15 cellular contexts compared by ENCODE assay signal in the genomic region with DNA sequence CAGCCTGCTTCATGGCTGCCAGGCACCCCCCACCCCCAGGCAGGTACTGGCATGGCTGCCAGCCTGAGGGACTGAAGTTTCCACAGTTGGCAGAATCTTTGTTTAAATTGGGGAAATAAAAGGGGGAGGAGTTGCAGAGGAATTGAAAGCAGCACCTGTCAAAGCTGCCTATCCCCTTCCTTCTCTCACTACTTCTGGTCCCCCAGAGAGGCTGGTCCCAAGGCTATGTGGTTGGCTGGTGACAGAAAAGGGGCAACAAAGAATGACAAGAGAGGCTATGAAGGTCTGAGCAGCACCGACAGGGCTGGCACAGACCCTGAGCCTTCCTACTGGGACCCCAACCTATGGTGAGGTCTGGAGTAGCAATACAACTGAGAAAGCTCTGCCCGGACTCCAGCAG. TPM values are rescaled to one million over a fixed set of nuclear protein-coding genes. Genes with fewer than 3 reads are reported as not detected.
DNase-seq lines count a peak whose midpoint lies in the region; ATAC-seq and TF ChIP-seq lines count a peak whose summit lies in the region.
"Not testable (repeated sequence)": the region's sequence is repeated elsewhere in the genome, so short reads cannot be mapped to it uniquely, and the experiment has no call there.
"Had no signal": no experiment of that assay in that cellular context is flagged by ENCODE, and none has a peak within 500 bp of the region (broad histone marks: within the 10 kb centered on the region; RNA-seq: fewer than 3 reads in every experiment).

No MANE protein-coding gene starts in this region.

- H3K9ac ChIP-seq in subcutaneous abdominal adipose tissue (ENCODE audit: low read length in 5 of 5), result peak overlapping the region in 1 of 5 donors; percentile 36

- intact Hi-C loops in activated B cell treated with CpG ODN at 0.5 μM for 24 hours (cut with micrococcal nuclease), result not testable (repeated sequence)
- intact Hi-C loops in dendritic cell treated with granulocyte-macrophage colony-stimulating factor and Interleukin-4, amounts not matched to agents 40 ng/mL and 50 ng/mL, for 4 days (cut with micrococcal nuclease), result loop anchor here (10.0 kb wide), 1 partner anchor 258 kb away; no protein-coding TSS in a partner anchor
- intact Hi-C loops in heart right ventricle (cut with DNase I) (loop anchor here in 2 of 10 donors (10.0 kb wide), 1 partner anchor 258 kb away; no protein-coding TSS in a partner anchor), gastrocnemius medialis (cut with DNase I; ENCODE audit: low total_unique reads) (loop anchor here (10.0 kb wide), 1 partner anchor 118 kb away; no protein-coding TSS in a partner anchor), vagina (cut with DNase I) (loop anchor here (5.0 kb wide), 1 partner anchor 81 kb away; no protein-coding TSS in a partner anchor)

- in situ Hi-C loops in gastrocnemius medialis (cut with MboI; ENCODE audit: low sequenced_read_pairs in 4 of 4), result loop anchor here in 2 of 4 donors (10.0 to 25.0 kb wide), 2 partner anchors 106 to 198 kb away; a partner anchor contains a TSS

- peaks cover 45% of the 10 kb centered on the region for H3K36me3 Mint-ChIP-seq in GM23338 (ENCODE audit: low read depth)
- peaks cover 49% of the 10 kb centered on the region for H3K36me3 Mint-ChIP-seq in activated B cell treated with CpG ODN at 0.5 μM for 24 hours (ENCODE audit: low read depth)
- peaks cover 80% of the 10 kb centered on the region for H3K36me3 Mint-ChIP-seq in dendritic cell treated with granulocyte-macrophage colony-stimulating factor and Interleukin-4, amounts not matched to agents 40 ng/mL and 50 ng/mL, for 4 days (ENCODE audit: low read depth)
- H3K36me3 Mint-ChIP-seq in naive B cell, result peaks cover 7 to 12% of the 10 kb centered on the region in 2 donors

- H3K4me1 ChIP-seq in GM23338 (ENCODE audit: insufficient read depth) (peaks cover 35% of the 10 kb centered on the region), heart right ventricle (peaks cover 41 to 61% (median 54%) of the 10 kb centered on the region in 9 donors), gastrocnemius medialis (peaks cover 50 to 53% of the 10 kb centered on the region in 2 donors), subcutaneous abdominal adipose tissue (ENCODE audit: control insufficient read depth in 5 of 5, insufficient read depth in 5 of 5, low read length in 5 of 5) (peaks cover 22 to 53% (median 52%) of the 10 kb centered on the region in 5 donors), vagina (peaks cover 55% of the 10 kb centered on the region)

- H3K27me3 ChIP-seq in GM23338 (ENCODE audit: insufficient read depth); heart right ventricle; gastrocnemius medialis; subcutaneous abdominal adipose tissue (ENCODE audit: control insufficient read depth in 5 of 5, insufficient read depth in 4 of 5, low read length in 5 of 5); vagina: not testable (repeated sequence)

- H3K27ac ChIP-seq in GM23338 (ENCODE audit: low read depth) (peak overlapping the region; percentile 79; the same call in 1 of the 2 replicates), heart right ventricle (peak overlapping the region; percentile 48 to 91 (median 82)), gastrocnemius medialis (peak overlapping the region; percentile 68 to 78 (median 72)), subcutaneous abdominal adipose tissue (ENCODE audit: low read depth, low read length) (peak overlapping the region; percentile 69), vagina (peak overlapping the region; percentile 68)

- 82 to 100% methylated on average over 2 of the region's 2 CpGs for WGBS in heart right ventricle, 2 donors

- not testable (repeated sequence) for H3K9me3 Mint-ChIP-seq in GM23338; activated B cell treated with CpG ODN at 0.5 μM for 24 hours; dendritic cell treated with granulocyte-macrophage colony-stimulating factor and Interleukin-4, amounts not matched to agents 40 ng/mL and 50 ng/mL, for 4 days; naive B cell

- CTCF ChIA-PET in activated B cell treated with CpG ODN at 0.5 μM for 24 hours (lab: Charles Lee), result not testable (repeated sequence)

- H3K36me3 ChIP-seq in GM23338 (ENCODE audit: insufficient read depth), result not testable (repeated sequence)
- H3K36me3 ChIP-seq in heart right ventricle (peaks cover 0 to 66% (median 36%) of the 10 kb centered on the region in 9 donors), gastrocnemius medialis (peaks cover 0 to 55% of the 10 kb centered on the region in 2 donors), subcutaneous abdominal adipose tissue (ENCODE audit: control insufficient read depth in 5 of 5, insufficient read depth in 5 of 5, low read length in 5 of 5) (peaks cover 10 to 54% (median 48%) of the 10 kb centered on the region in 5 donors), vagina (peaks cover 0 to 54% of the 10 kb centered on the region in 2 donors)

- peaks cover 20% of the 10 kb centered on the region for H3F3A ChIP-seq in GM23338 (replicated peaks; ENCODE audit: low read depth)

- H3K79me2 ChIP-seq in GM23338 (replicated peaks; ENCODE audit: insufficient read depth), result not testable (repeated sequence)

- not testable (repeated sequence) for H3K9me2 ChIP-seq in GM23338 (ENCODE audit: insufficient read depth)

- H3K9me3 ChIP-seq in heart right ventricle; gastrocnemius medialis; subcutaneous abdominal adipose tissue (ENCODE audit: control insufficient read depth in 5 of 5, low read length in 5 of 5); vagina: not testable (repeated sequence)

- TF ChIP-seq POLR2A in gastrocnemius medialis (IDR thresholded peaks at IDR 0.05); vagina (IDR thresholded peaks at IDR 0.05): not testable (repeated sequence)

- DNase-seq in GM23338 (ENCODE audit: low spot score); activated B cell treated with CpG ODN at 0.5 μM for 24 hours; heart right ventricle; gastrocnemius medialis; vagina (ENCODE audit: extremely low spot score in 2 of 2): not testable (repeated sequence)
- peak; percentile 43 for DNase-seq in naive B cell

- not testable (repeated sequence) for H3K27ac Mint-ChIP-seq in GM23338
- H3K27ac Mint-ChIP-seq in activated B cell treated with CpG ODN at 0.5 μM for 24 hours, result peak overlapping the region; percentile 87
- H3K27ac Mint-ChIP-seq in dendritic cell treated with granulocyte-macrophage colony-stimulating factor and Interleukin-4, amounts not matched to agents 40 ng/mL and 50 ng/mL, for 4 days, result peak overlapping the region; percentile 30
- peak overlapping the region; percentile 72 to 94 (median 85) for H3K27ac Mint-ChIP-seq in naive B cell

- not testable (repeated sequence) for H3K4me3 ChIP-seq in GM23338; heart right ventricle; gastrocnemius medialis; subcutaneous abdominal adipose tissue (ENCODE audit: low read depth in 1 of 5, low read length in 5 of 5); vagina

- H3K4me2 ChIP-seq in GM23338, result not testable (repeated sequence)

- not testable (repeated sequence) for H3K27me3 Mint-ChIP-seq in GM23338 (ENCODE audit: insufficient read depth, low read depth, poor library complexity); activated B cell treated with CpG ODN at 0.5 μM for 24 hours; dendritic cell treated with granulocyte-macrophage colony-stimulating factor and Interleukin-4, amounts not matched to agents 40 ng/mL and 50 ng/mL, for 4 days; naive B cell

- not testable (repeated sequence) for H2AFZ ChIP-seq in GM23338

- TF ChIP-seq CTCF in GM23338 (conservative IDR thresholded peaks at IDR 0.05; ENCODE audit: low read depth in 2 of 2); activated B cell treated with CpG ODN at 0.5 μM for 24 hours (IDR thresholded peaks at IDR 0.05); heart right ventricle (IDR thresholded peaks at IDR 0.05); gastrocnemius medialis (IDR thresholded peaks at IDR 0.05 in 4 of 5, conservative IDR thresholded peaks at IDR 0.05 in 1 of 5); vagina (IDR thresholded peaks at IDR 0.05): not testable (repeated sequence)

- POLR2A ChIA-PET in activated B cell treated with CpG ODN at 0.5 μM for 24 hours (lab: Charles Lee), result interaction anchor here (1.4 to 2.5 kb wide), 2 partner anchors 10 to 252 kb away, joined by 5 to 7 read pairs; no protein-coding TSS in a partner anchor

- ATAC-seq in GM23338, heart right ventricle, gastrocnemius medialis: not testable (repeated sequence)
- peak; percentile 51 for ATAC-seq in activated B cell treated with CpG ODN at 0.5 μM for 24 hours (ENCODE audit: low read depth)
- ATAC-seq in naive B cell (ENCODE audit: low read depth in 2 of 2), result peak; percentile 41 to 45

- H4K20me1 ChIP-seq in GM23338 (replicated peaks; ENCODE audit: insufficient read depth), result not testable (repeated sequence)

- not testable (repeated sequence) for H3K4me3 Mint-ChIP-seq in GM23338; dendritic cell treated with granulocyte-macrophage colony-stimulating factor and Interleukin-4, amounts not matched to agents 40 ng/mL and 50 ng/mL, for 4 days
- H3K4me3 Mint-ChIP-seq in activated B cell treated with CpG ODN at 0.5 μM for 24 hours (peak overlapping the region; percentile 28), naive B cell (peak overlapping the region in 6 of 8 donors; percentile 6 to 80 (median 46))

- H3K4me1 Mint-ChIP-seq in GM23338 (peaks cover 51% of the 10 kb centered on the region), activated B cell treated with CpG ODN at 0.5 μM for 24 hours (peaks cover 63% of the 10 kb centered on the region), naive B cell (peaks cover 35 to 67% (median 63%) of the 10 kb centered on the region in 3 donors)
- H3K4me1 Mint-ChIP-seq in dendritic cell treated with granulocyte-macrophage colony-stimulating factor and Interleukin-4, amounts not matched to agents 40 ng/mL and 50 ng/mL, for 4 days (ENCODE audit: low read depth), result peaks cover 61% of the 10 kb centered on the region

RNA-seq across cellular contexts. Expression of a gene that starts 14.4 kb away (rescaled TPM):
- total RNA-seq in GM23338 (2014; rRNA removed; shearing (Covaris generic)), result 6.6 and 9.1 TPM in 2 replicates
- 5.8 and 5.9 TPM in 2 replicates for polyA plus RNA-seq in GM23338 (2016; fragmentation: Nextera tagmentation; extraction: Ambion mirVana)
- total RNA-seq in activated B cell treated with CpG ODN at 0.5 μM for 24 hours, result 0.11 TPM in 1 of 2 replicates, not detected in the other
- 1 to 10 TPM in 2 of 10 donors, under 1 TPM in 7, not detected in 1; 0.27 to 2.0 (median 0.42) TPM for total RNA-seq in heart right ventricle
- 1 to 10 TPM in 1 of 2 donors, under 1 TPM in 1; 0.29 to 3.4 TPM for polyA plus RNA-seq in heart right ventricle
- under 1 TPM in 4 of 6 donors, not detected in 2; 0.12 to 0.64 (median 0.35) TPM for polyA plus RNA-seq in naive B cell (ENCODE audit: low read depth in 6 of 6)
- under 1 TPM in 3 of 4 donors, not detected in 1; 0.23 to 0.51 (median 0.35) TPM for total RNA-seq in gastrocnemius medialis
- total RNA-seq in vagina, result 0.74 TPM
- total RNA-seq: body of pancreas; naive thymus-derived CD8-positive, alpha-beta T cell; thoracic aorta had no signal

RNA-seq across cellular contexts. Expression of a gene that starts 23.7 kb away (rescaled TPM):
- 1.2 and 2.8 TPM in 2 replicates for total RNA-seq in GM23338 (2014; rRNA removed; shearing (Covaris generic))
- polyA plus RNA-seq in GM23338 (2016; fragmentation: Nextera tagmentation; extraction: Ambion mirVana), result 2.0 and 2.4 TPM in 2 replicates
- total RNA-seq in activated B cell treated with CpG ODN at 0.5 μM for 24 hours, result 0.16 TPM in 1 of 2 replicates, not detected in the other
- total RNA-seq in heart right ventricle, result not detected
- polyA plus RNA-seq in heart right ventricle, result not detected
- polyA plus RNA-seq in naive B cell (ENCODE audit: low read depth in 6 of 6), result not detected
- total RNA-seq in gastrocnemius medialis, result not detected
- total RNA-seq in vagina, result 7.6 TPM
- total RNA-seq: activated CD4-positive, alpha-beta memory T cell treated with anti-CD3 and anti-CD28 coated beads, Interleukin-2, amount 10 ng/mL, durations not matched to agents 7 days and 5 days; activated T-helper 1 cell treated with anti-CD3 and anti-CD28 coated beads, Interleukin-12 subunit alpha, Interleukin-12 subunit beta, Interleukin-2, Interleukin-4 antibody, amounts not matched to agents 30 ng/mL and 10 ng/mL and 1 ng/mL, durations not matched to agents 14 hours and 24 hours and 36 hours; CD4-positive, alpha-beta T cell; chondrocyte; naive thymus-derived CD8-positive, alpha-beta T cell; thoracic aorta had no signal

RNA-seq across cellular contexts. Expression of a gene that starts 32.2 kb away (rescaled TPM):
- 0.49 TPM in 1 of 2 replicates, not detected in the other for total RNA-seq in GM23338 (2014; rRNA removed; shearing (Covaris generic))
- polyA plus RNA-seq in GM23338 (2016; fragmentation: Nextera tagmentation; extraction: Ambion mirVana), result 0.66 TPM in 1 of 2 replicates, not detected in the other
- total RNA-seq in activated B cell treated with CpG ODN at 0.5 μM for 24 hours, result not detected in 2 replicates
- total RNA-seq in heart right ventricle, result 100 to 1,000 TPM in 1 of 10 donors, 10 to 100 TPM in 3, 1 to 10 TPM in 6; 1.6 to 161 (median 4.2) TPM
- 100 to 1,000 TPM; 124 to 210 TPM for polyA plus RNA-seq in heart right ventricle
- polyA plus RNA-seq in naive B cell (ENCODE audit: low read depth in 6 of 6), result not detected
- 10 to 100 TPM; 13.2 to 35.7 (median 19.3) TPM for total RNA-seq in gastrocnemius medialis
- 1.7 TPM for total RNA-seq in vagina
- total RNA-seq: activated CD4-positive, alpha-beta memory T cell treated with anti-CD3 and anti-CD28 coated beads, Interleukin-2, amount 10 ng/mL, durations not matched to agents 7 days and 5 days; activated T-helper 1 cell treated with anti-CD3 and anti-CD28 coated beads, Interleukin-12 subunit alpha, Interleukin-12 subunit beta, Interleukin-2, Interleukin-4 antibody, amounts not matched to agents 30 ng/mL and 10 ng/mL and 1 ng/mL, durations not matched to agents 14 hours and 24 hours and 36 hours; CD4-positive, alpha-beta T cell; chondrocyte; naive thymus-derived CD8-positive, alpha-beta T cell had no signal
- polyA plus RNA-seq: naive thymus-derived CD8-positive, alpha-beta T cell had no signal

RNA-seq across cellular contexts. Expression of a gene that starts 40.0 kb away (rescaled TPM):
- total RNA-seq in GM23338 (2014; rRNA removed; shearing (Covaris generic)), result 10.6 and 14.9 TPM in 2 replicates
- 7.4 and 8.2 TPM in 2 replicates for polyA plus RNA-seq in GM23338 (2016; fragmentation: Nextera tagmentation; extraction: Ambion mirVana)
- 4.6 and 7.4 TPM in 2 replicates for total RNA-seq in activated B cell treated with CpG ODN at 0.5 μM for 24 hours
- total RNA-seq in heart right ventricle, result 10 to 100 TPM; 18.6 to 71.1 (median 27.1) TPM
- polyA plus RNA-seq in heart right ventricle, result 100 to 1,000 TPM in 1 of 2 donors, 10 to 100 TPM in 1; 58.5 to 179 TPM
- polyA plus RNA-seq in naive B cell (ENCODE audit: low read depth in 6 of 6), result 1 to 10 TPM in 4 of 6 donors, under 1 TPM in 1, not detected in 1; 0.80 to 2.7 (median 2.0) TPM
- 10 to 100 TPM; 16.5 to 29.1 (median 18.4) TPM for total RNA-seq in gastrocnemius medialis
- 149 TPM for total RNA-seq in vagina
